In genomic region chr5:84764227-84764626, GRCh38 we compare ENCODE assay signal across 15 cellular contexts.
DNase-seq lines count a peak whose midpoint lies in the region; ATAC-seq and TF ChIP-seq lines count a peak whose summit lies in the region.
"Had no signal": no experiment of that assay in that cellular context is flagged by ENCODE, and none has a peak within 500 bp of the region (broad histone marks: within the 10 kb centered on the region; RNA-seq: fewer than 3 reads in every experiment).

No MANE protein-coding gene starts in this region.

- WGBS in iPS DF 6.9 (ENCODE audit: insufficient coverage, insufficient read length): no CpG with 5 or more reads among the region's 4 CpGs

- H3K36me3 ChIP-seq in WERI-Rb-1: no peaks in the 10 kb centered on the region
- H3K36me3 ChIP-seq in iPS DF 6.9 (ENCODE audit: control insufficient read depth, insufficient read depth, low read length): no peaks in the 10 kb centered on the region

- H3K36me3 Mint-ChIP-seq in HFFc6 (ENCODE audit: low read depth): no peaks in the 10 kb centered on the region
- H3K36me3 Mint-ChIP-seq: CD14-positive monocyte; CD8-positive, alpha-beta T cell had no signal

- H3K9me3 Mint-ChIP-seq in HFFc6: peaks cover 13% of the 10 kb centered on the region
- H3K9me3 Mint-ChIP-seq: H9 had no signal

- H3K4me3 ChIP-seq in WERI-Rb-1 (ENCODE audit: low read depth, low read length): no peak overlapping the region
- H3K4me3 ChIP-seq in iPS DF 6.9 (ENCODE audit: low read length): no peak overlapping the region
- H3K4me3 ChIP-seq: GM23248 had no signal

- H3K9me3 ChIP-seq in WERI-Rb-1 (ENCODE audit: severe bottlenecking) (no peaks in the 10 kb centered on the region), iPS DF 6.9 (ENCODE audit: control insufficient read depth, insufficient read depth, low read length) (no peaks in the 10 kb centered on the region)

- no peak overlapping the region for H3K27ac Mint-ChIP-seq in HFFc6
- H3K27ac Mint-ChIP-seq: CD8-positive, alpha-beta T cell had no signal

- no peak overlapping the region for H3K27ac ChIP-seq in WERI-Rb-1
- H3K27ac ChIP-seq in iPS DF 6.9 (ENCODE audit: low read length): no peak overlapping the region
- H3K27ac ChIP-seq: 22Rv1, GM23248 had no signal

- no peak for ATAC-seq in HG02623 (IDR thresholded peaks at IDR 0.05; ENCODE audit: unreplicated experiment)
- ATAC-seq: CD8-positive, alpha-beta T cell had no signal

- H3K27me3 ChIP-seq in WERI-Rb-1 (ENCODE audit: insufficient read depth, low read depth, severe bottlenecking) (no peaks in the 10 kb centered on the region), iPS DF 6.9 (ENCODE audit: control insufficient read depth, insufficient read depth, low read length) (no peaks in the 10 kb centered on the region)

- TF ChIP-seq CTCF in WERI-Rb-1 (IDR thresholded peaks at IDR 0.05; ENCODE audit: low read depth, low read length): no peak
- no peak for TF ChIP-seq CTCF in HFFc6 (IDR thresholded peaks at IDR 0.05)
- no peak for TF ChIP-seq CTCF in GM10266 (IDR thresholded peaks at IDR 0.05; ENCODE audit: control insufficient read depth, insufficient read depth, low read depth, missing control alignments)

- H3K4me1 ChIP-seq in iPS DF 6.9 (ENCODE audit: control insufficient read depth, insufficient read depth, low read length): no peaks in the 10 kb centered on the region

- DNase-seq in DMS53 (lab: John Stamatoyannopoulos, UW) (peak; percentile 49), DMS53 treated with DMSO at 0.1 percent for 48 hours (lab: John Stamatoyannopoulos, UW; ENCODE audit: unreplicated experiment) (no peak), ELF-1 (ENCODE audit: low read depth, low spot score) (peak; percentile 2), WERI-Rb-1 (peak; percentile 7), iPS DF 6.9 (ENCODE audit: low read depth, low spot score) (peak; percentile 5), HFFc6 (no peak), GM10266 (ENCODE audit: extremely low spot score) (no peak)
- DNase-seq: CD8-positive, alpha-beta T cell; COR-L47; DMS79; GM23248; H9 had no signal

- no peak overlapping the region for H3K4me3 Mint-ChIP-seq in HFFc6
- H3K4me3 Mint-ChIP-seq: CD14-positive monocyte; CD8-positive, alpha-beta T cell; H9 had no signal

- H3K27me3 Mint-ChIP-seq in HFFc6 (ENCODE audit: insufficient read depth): no peaks in the 10 kb centered on the region

- no peaks in the 10 kb centered on the region for H3K4me1 Mint-ChIP-seq in HFFc6 (ENCODE audit: low read depth)
- H3K4me1 Mint-ChIP-seq: CD14-positive monocyte, H9 had no signal

Comparison
In these comparisons a context has a peak if more than half of its experiments do, and no peak if none do; other contexts are left out.
1. DNase-seq: peak in DMS53 (single experiment), ELF-1 (single experiment), WERI-Rb-1 (single experiment) and iPS DF 6.9 (single experiment); none in DMS53 treated with DMSO at 0.1 percent for 48 hours (single experiment), HFFc6 (single experiment) and GM10266 (single experiment).